Comparison of ENCODE assay signal across 18 cellular contexts in genomic region chr22:50670513-50670912, GRCh38. TPM values are rescaled to one million over a fixed set of nuclear protein-coding genes. Genes with fewer than 3 reads are reported as not detected.
DNase-seq lines count a peak whose midpoint lies in the region; ATAC-seq and TF ChIP-seq lines count a peak whose summit lies in the region.
"Had no signal": no experiment of that assay in that cellular context is flagged by ENCODE, and none has a peak within 500 bp of the region (broad histone marks: within the 10 kb centered on the region; RNA-seq: fewer than 3 reads in every experiment).

No MANE protein-coding gene starts in this region.

- H3K4me1 ChIP-seq in esophagus squamous epithelium (peaks cover 7 to 34% (median 15%) of the 10 kb centered on the region in 3 donors), psoas muscle (no peaks in the 10 kb centered on the region)

- H3K27me3 ChIP-seq in esophagus squamous epithelium (peaks cover 0 to 55% (median 8%) of the 10 kb centered on the region in 4 donors), psoas muscle (ENCODE audit: insufficient read depth in 3 of 3, low read length in 2 of 3) (peaks cover 0 to 50% (median 9%) of the 10 kb centered on the region in 3 donors)

- DNase-seq in AG08395 (ENCODE audit: low spot score) (peak; percentile 2), HEK293T (ENCODE audit: extremely low spot score) (peak; percentile 4), esophagus squamous epithelium (lab: John Stamatoyannopoulos, UW) (no peak), psoas muscle (no peak), HUDEP-2 (lab: John Stamatoyannopoulos, UW; ENCODE audit: unreplicated experiment in 76 of 76) (no peak), NCI-H2171 treated with DMSO at 0.1 percent for 48 hours (lab: John Stamatoyannopoulos, UW) (no peak)
- no peak for DNase-seq in activated CD8-positive, alpha-beta memory T cell treated with anti-CD3 and anti-CD28 coated beads, Interleukin-2, amount 50 U/mL, for 4 hours
- DNase-seq: activated naive CD4-positive, alpha-beta T cell; GM23248; KG1; mucosa of descending colon; NCI-H1105 treated with DMSO at 0.1 percent for 48 hours; NCI-H226; stimulated activated naive B cell treated with anti-CD40 and anti-IgM and Interleukin-4, amounts not matched to agents 10 μg/mL and 1 μg/mL and 100 μg/mL, for 72 hours had no signal

- H3K27ac ChIP-seq in esophagus squamous epithelium (peak overlapping the region in 3 of 4 donors; percentile 41 to 83 (median 77)), psoas muscle (peak overlapping the region; percentile 4)
- H3K27ac ChIP-seq: GM23248, HL-60 had no signal

- intact Hi-C loops in esophagus squamous epithelium (cut with DNase I): no loop called here
- intact Hi-C loops in psoas muscle (cut with DNase I): no loop called here

- no peak overlapping the region for H3K4me3 ChIP-seq in esophagus squamous epithelium
- no peak overlapping the region for H3K4me3 ChIP-seq in psoas muscle
- H3K4me3 ChIP-seq: GM12878, GM23248, mucosa of descending colon, smooth muscle cell had no signal

- TF ChIP-seq CTCF in esophagus squamous epithelium (IDR thresholded peaks at IDR 0.05) (no peak), psoas muscle (IDR thresholded peaks at IDR 0.05) (no peak)

- CTCF ChIA-PET in HEK293T (lab: Yijun Ruan, JAX): no interaction called here

- POLR2A ChIA-PET in HEK293T (lab: Yijun Ruan, JAX): no interaction called here

- WGBS in esophagus squamous epithelium, 2 donors: 49 to 60% methylated on average over 4 of the region's 4 CpGs
- 38 to 48% (median 46%) methylated on average over 4 of the region's 4 CpGs for WGBS in psoas muscle, 3 donors

- H3K36me3 ChIP-seq in esophagus squamous epithelium (no peaks in the 10 kb centered on the region), psoas muscle (ENCODE audit: insufficient read depth in 1 of 2, low read depth in 1 of 2) (no peaks in the 10 kb centered on the region)

- ATAC-seq in psoas muscle (no peak), HG02884 (IDR thresholded peaks at IDR 0.05; ENCODE audit: unreplicated experiment) (no peak)
- ATAC-seq: GM12878; mucosa of descending colon; stimulated activated naive B cell treated with anti-CD40 and anti-IgM and Interleukin-4, amounts not matched to agents 10 μg/mL and 1 μg/mL and 100 μg/mL, for 72 hours had no signal

- TF ChIP-seq POLR2A in esophagus squamous epithelium (IDR thresholded peaks at IDR 0.05): no peak

- H3K9me3 ChIP-seq in esophagus squamous epithelium: no peaks in the 10 kb centered on the region
- H3K9me3 ChIP-seq in psoas muscle: no peaks in the 10 kb centered on the region
- H3K9me3 ChIP-seq: mucosa of descending colon had no signal

TF ChIP-seq in HEK293T, 16 proteins besides CTCF, POLR2A, EP300 and RAD21:
- TF ChIP-seq ELF4 (IDR thresholded peaks at IDR 0.05) (no peak), LEF1 (IDR thresholded peaks at IDR 0.05; ENCODE audit: borderline replicate concordance) (no peak), L3MBTL2 (conservative IDR thresholded peaks at IDR 0.05) (no peak)

RNA-seq across cellular contexts. Expression of gene SHANK3, which starts 2.1 kb away (rescaled TPM):
- 1 to 10 TPM; 3.7 to 5.9 (median 4.5) TPM for total RNA-seq in esophagus squamous epithelium
- 10 to 100 TPM in 3 of 4 donors, 1 to 10 TPM in 1; 7.5 to 16.3 (median 13.5) TPM for total RNA-seq in psoas muscle
- polyA plus RNA-seq in psoas muscle: 1 to 10 TPM; 4.2 to 9.3 (median 4.8) TPM

RNA-seq across cellular contexts. Expression of gene ARSA, which starts 42.6 kb away (rescaled TPM):
- 10 to 100 TPM; 18.7 to 47.0 (median 28.6) TPM for total RNA-seq in esophagus squamous epithelium
- total RNA-seq in psoas muscle: 10 to 100 TPM in 2 of 4 donors, 1 to 10 TPM in 2; 8.8 to 13.6 (median 10.4) TPM
- polyA plus RNA-seq in psoas muscle: 10 to 100 TPM in 1 of 3 donors, 1 to 10 TPM in 2; 8.3 to 11.7 (median 9.8) TPM

Comparison
In these comparisons a context has a peak if more than half of its experiments do, and no peak if none do; other contexts are left out.
1. DNase-seq: peak in AG08395 (single experiment) and HEK293T (single experiment); none in esophagus squamous epithelium (single experiment), psoas muscle (0 of 2), HUDEP-2 (0 of 76), NCI-H2171 treated with DMSO at 0.1 percent for 48 hours (single experiment) and activated CD8-positive, alpha-beta memory T cell treated with anti-CD3 and anti-CD28 coated beads, Interleukin-2, amount 50 U/mL, for 4 hours (single experiment).